15 cellular contexts compared by ENCODE assay signal in genomic region chr11:74069146-74070046, GRCh38.
A peak's percentile ranks its signal among the peaks of the same experiment; 100 is the strongest.
DNase-seq lines count a peak whose midpoint lies in the region; ATAC-seq and TF ChIP-seq lines count a peak whose summit lies in the region.
"Had no signal": no experiment of that assay in that cellular context is flagged by ENCODE, and none has a peak within 500 bp of the region (broad histone marks: within the 10 kb centered on the region; RNA-seq: fewer than 3 reads in every experiment).

No MANE protein-coding gene starts in this region.

- H3K27me3 Mint-ChIP-seq in MCF 10A (ENCODE audit: insufficient read depth, unreplicated experiment), result no peaks in the 10 kb centered on the region
- H3K27me3 Mint-ChIP-seq in activated naive CD8-positive, alpha-beta T cell treated with anti-CD3 and anti-CD28 coated beads, Interleukin-2, amount 50 U/mL, for 24 hours, result no peaks in the 10 kb centered on the region
- no peaks in the 10 kb centered on the region for H3K27me3 Mint-ChIP-seq in activated T-cell treated with anti-CD3 and anti-CD28 coated beads, Interleukin-2, amount 50 U/mL, for 72 hours (ENCODE audit: low read depth)
- H3K27me3 Mint-ChIP-seq: activated B cell treated with CpG ODN at 0.5 μM for 24 hours had no signal

- no peaks in the 10 kb centered on the region for H4K20me1 ChIP-seq in SK-N-SH (ENCODE audit: insufficient read depth)

- CTCF ChIA-PET in MCF 10A (lab: Yijun Ruan, JAX) (interaction anchor here (0.8 kb wide), 1 partner anchor 17 kb away, joined by 3 read pairs; no protein-coding TSS in a partner anchor), SK-N-SH (lab: Yijun Ruan, JAX) (interaction anchor here (1.2 to 1.4 kb wide), 4 partner anchors 13 to 106 kb away, joined by 3 to 5 read pairs (median 3); no protein-coding TSS in a partner anchor)

- no TSS peak for BruUV-seq in MCF 10A (replicated peaks; lab: Mats Ljungman, UMichigan)

- peaks cover 28% of the 10 kb centered on the region for H3F3A ChIP-seq in SK-N-SH (replicated peaks; ENCODE audit: insufficient read depth)

- peaks cover 5% of the 10 kb centered on the region for H3K4me1 Mint-ChIP-seq in MCF 10A (ENCODE audit: insufficient read depth, unreplicated experiment)
- peaks cover 2% of the 10 kb centered on the region for H3K4me1 Mint-ChIP-seq in activated naive CD8-positive, alpha-beta T cell treated with anti-CD3 and anti-CD28 coated beads, Interleukin-2, amount 50 U/mL, for 24 hours
- no peaks in the 10 kb centered on the region for H3K4me1 Mint-ChIP-seq in activated T-cell treated with anti-CD3 and anti-CD28 coated beads, Interleukin-2, amount 50 U/mL, for 72 hours (ENCODE audit: low read depth)

- peaks cover 0 to 15% of the 10 kb centered on the region in 2 experiments; a peak in 3 of 4 replicates for H3K4me1 ChIP-seq in SK-N-SH (ENCODE audit: control insufficient read depth in 1 of 2, insufficient read depth in 2 of 2, low read depth in 1 of 2, low read length in 1 of 2)
- H3K4me1 ChIP-seq: HAP-1, tibial artery had no signal

- TF ChIP-seq EP300 in SK-N-SH (IDR thresholded peaks at IDR 0.05; ENCODE audit: borderline replicate concordance in 1 of 2, low read depth in 1 of 2, low read length in 1 of 2), result peak in 1 of 2 experiments; percentile 47; a peak in 1 of 4 replicates

- H3K79me2 ChIP-seq in SK-N-SH (ENCODE audit: insufficient read depth), result peaks cover 7% of the 10 kb centered on the region

- peak overlapping the region; percentile 36 to 43; a peak in 3 of 4 replicates for H3K27ac ChIP-seq in SK-N-SH (ENCODE audit: low read depth in 2 of 2, low read length in 1 of 2)
- H3K27ac ChIP-seq: SK-N-MC, tibial artery had no signal

- H3K4me2 ChIP-seq in SK-N-SH, result no peak overlapping the region

- TF ChIP-seq CTCF in MCF 10A (IDR thresholded peaks at IDR 0.05; ENCODE audit: unreplicated experiment) (no peak), SK-N-SH (IDR thresholded peaks at IDR 0.05) (no peak)

- H2AFZ ChIP-seq in SK-N-SH (ENCODE audit: low read depth), result no peak overlapping the region

- H3K36me3 Mint-ChIP-seq in MCF 10A (ENCODE audit: insufficient read depth, unreplicated experiment), result peaks cover 39% of the 10 kb centered on the region
- H3K36me3 Mint-ChIP-seq in activated naive CD8-positive, alpha-beta T cell treated with anti-CD3 and anti-CD28 coated beads, Interleukin-2, amount 50 U/mL, for 24 hours (ENCODE audit: low read depth), result peaks cover 36% of the 10 kb centered on the region
- peaks cover 7 to 19% of the 10 kb centered on the region in 2 donors for H3K36me3 Mint-ChIP-seq in activated T-cell treated with anti-CD3 and anti-CD28 coated beads, Interleukin-2, amount 50 U/mL, for 72 hours (ENCODE audit: insufficient read depth in 2 of 2)

- intact Hi-C loops in MCF 10A (cut with micrococcal nuclease) (no loop called here), left colon (cut with DNase I, micrococcal nuclease) (no loop called here)

- peaks cover 14 to 40% of the 10 kb centered on the region in 2 experiments for H3K36me3 ChIP-seq in SK-N-SH (replicated peaks in 1 of 2; ENCODE audit: control insufficient read depth in 1 of 2, insufficient read depth in 2 of 2, low read length in 1 of 2)
- H3K36me3 ChIP-seq: HAP-1 had no signal

- no peaks in the 10 kb centered on the region for H3K27me3 ChIP-seq in SK-N-SH (ENCODE audit: insufficient read depth)
- H3K27me3 ChIP-seq: tibial artery had no signal

- in situ Hi-C loops in T47D (cut with HindIII; ENCODE audit: low pct_unique_long_range_greater_than_20kb, low sequenced_read_pairs), result no loop called here

- no peaks in the 10 kb centered on the region for H3K9me3 Mint-ChIP-seq in MCF 10A (ENCODE audit: unreplicated experiment)
- H3K9me3 Mint-ChIP-seq in activated naive CD8-positive, alpha-beta T cell treated with anti-CD3 and anti-CD28 coated beads, Interleukin-2, amount 50 U/mL, for 24 hours, result no peaks in the 10 kb centered on the region
- no peaks in the 10 kb centered on the region for H3K9me3 Mint-ChIP-seq in activated T-cell treated with anti-CD3 and anti-CD28 coated beads, Interleukin-2, amount 50 U/mL, for 72 hours
- H3K9me3 Mint-ChIP-seq: activated B cell treated with CpG ODN at 0.5 μM for 24 hours had no signal

- TF ChIP-seq RAD21 in SK-N-SH (IDR thresholded peaks at IDR 0.05; ENCODE audit: low read length), result no peak

- no peak overlapping the region for H3K4me3 Mint-ChIP-seq in MCF 10A (ENCODE audit: unreplicated experiment)
- no peak overlapping the region for H3K4me3 Mint-ChIP-seq in activated naive CD8-positive, alpha-beta T cell treated with anti-CD3 and anti-CD28 coated beads, Interleukin-2, amount 50 U/mL, for 24 hours
- H3K4me3 Mint-ChIP-seq in activated T-cell treated with anti-CD3 and anti-CD28 coated beads, Interleukin-2, amount 50 U/mL, for 72 hours, result no peak overlapping the region
- H3K4me3 Mint-ChIP-seq: activated B cell treated with CpG ODN at 0.5 μM for 24 hours had no signal

- 48% methylated on average over 6 of the region's 6 CpGs for WGBS in SK-N-SH (ENCODE audit: low lambda C conversion rate)

- POLR2A ChIA-PET in MCF 10A (lab: Yijun Ruan, JAX), result interaction anchor here (0.6 to 1.0 kb wide), 2 partner anchors 90 to 102 kb away, joined by 3 read pairs; partner anchors contain the start of gene PPME1
- POLR2A ChIA-PET in SK-N-SH (lab: Yijun Ruan, JAX), result no interaction called here

- no peak overlapping the region for H3K4me3 ChIP-seq in SK-N-SH (ENCODE audit: low read depth in 2 of 2, low read length in 1 of 2)
- H3K4me3 ChIP-seq: HAP-1, SK-N-MC, tibial artery had no signal

- H3K9me3 ChIP-seq in SK-N-SH, result no peaks in the 10 kb centered on the region
- H3K9me3 ChIP-seq: HAP-1, tibial artery had no signal

- no peak overlapping the region for H3K27ac Mint-ChIP-seq in MCF 10A (ENCODE audit: low read depth, unreplicated experiment)
- no peak overlapping the region for H3K27ac Mint-ChIP-seq in activated naive CD8-positive, alpha-beta T cell treated with anti-CD3 and anti-CD28 coated beads, Interleukin-2, amount 50 U/mL, for 24 hours
- no peak overlapping the region for H3K27ac Mint-ChIP-seq in activated T-cell treated with anti-CD3 and anti-CD28 coated beads, Interleukin-2, amount 50 U/mL, for 72 hours
- H3K27ac Mint-ChIP-seq: activated B cell treated with CpG ODN at 0.5 μM for 24 hours had no signal

- DNase-seq in T47D (ENCODE audit: low read depth in 1 of 2, low spot score in 1 of 2) (peak; percentile 26 to 94), MCF 10A (ENCODE audit: unreplicated experiment) (no peak), SK-N-SH (no peak), left colon (no peak)
- DNase-seq in activated naive CD8-positive, alpha-beta T cell treated with anti-CD3 and anti-CD28 coated beads, Interleukin-2, amount 50 U/mL, for 24 hours, result no peak
- DNase-seq in activated T-cell treated with anti-CD3 and anti-CD28 coated beads, Interleukin-2, amount 50 U/mL, for 72 hours, result no peak
- DNase-seq: activated B cell treated with CpG ODN at 0.5 μM for 24 hours, anterior cingulate cortex, NCI-H1436, small intestine, tibial artery had no signal

- no peaks in the 10 kb centered on the region for H3K9me2 ChIP-seq in SK-N-SH

- ATAC-seq in left colon (peak; percentile 33), GM19351 (IDR thresholded peaks at IDR 0.05; ENCODE audit: unreplicated experiment) (no peak), HG02623 (IDR thresholded peaks at IDR 0.05; ENCODE audit: unreplicated experiment) (no peak)
- ATAC-seq in activated naive CD8-positive, alpha-beta T cell treated with anti-CD3 and anti-CD28 coated beads, Interleukin-2, amount 50 U/mL, for 24 hours, result no peak
- ATAC-seq in activated T-cell treated with anti-CD3 and anti-CD28 coated beads, Interleukin-2, amount 50 U/mL, for 72 hours (replicated peaks in 1 of 2), result no peak

- no peak overlapping the region for H3K9ac ChIP-seq in SK-N-SH

TF ChIP-seq in SK-N-SH, 30 proteins besides CTCF, POLR2A, EP300 and RAD21 (continues in another document):
- TF ChIP-seq, protein P1, sequence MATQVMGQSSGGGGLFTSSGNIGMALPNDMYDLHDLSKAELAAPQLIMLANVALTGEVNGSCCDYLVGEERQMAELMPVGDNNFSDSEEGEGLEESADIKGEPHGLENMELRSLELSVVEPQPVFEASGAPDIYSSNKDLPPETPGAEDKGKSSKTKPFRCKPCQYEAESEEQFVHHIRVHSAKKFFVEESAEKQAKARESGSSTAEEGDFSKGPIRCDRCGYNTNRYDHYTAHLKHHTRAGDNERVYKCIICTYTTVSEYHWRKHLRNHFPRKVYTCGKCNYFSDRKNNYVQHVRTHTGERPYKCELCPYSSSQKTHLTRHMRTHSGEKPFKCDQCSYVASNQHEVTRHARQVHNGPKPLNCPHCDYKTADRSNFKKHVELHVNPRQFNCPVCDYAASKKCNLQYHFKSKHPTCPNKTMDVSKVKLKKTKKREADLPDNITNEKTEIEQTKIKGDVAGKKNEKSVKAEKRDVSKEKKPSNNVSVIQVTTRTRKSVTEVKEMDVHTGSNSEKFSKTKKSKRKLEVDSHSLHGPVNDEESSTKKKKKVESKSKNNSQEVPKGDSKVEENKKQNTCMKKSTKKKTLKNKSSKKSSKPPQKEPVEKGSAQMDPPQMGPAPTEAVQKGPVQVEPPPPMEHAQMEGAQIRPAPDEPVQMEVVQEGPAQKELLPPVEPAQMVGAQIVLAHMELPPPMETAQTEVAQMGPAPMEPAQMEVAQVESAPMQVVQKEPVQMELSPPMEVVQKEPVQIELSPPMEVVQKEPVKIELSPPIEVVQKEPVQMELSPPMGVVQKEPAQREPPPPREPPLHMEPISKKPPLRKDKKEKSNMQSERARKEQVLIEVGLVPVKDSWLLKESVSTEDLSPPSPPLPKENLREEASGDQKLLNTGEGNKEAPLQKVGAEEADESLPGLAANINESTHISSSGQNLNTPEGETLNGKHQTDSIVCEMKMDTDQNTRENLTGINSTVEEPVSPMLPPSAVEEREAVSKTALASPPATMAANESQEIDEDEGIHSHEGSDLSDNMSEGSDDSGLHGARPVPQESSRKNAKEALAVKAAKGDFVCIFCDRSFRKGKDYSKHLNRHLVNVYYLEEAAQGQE (IDR thresholded peaks at IDR 0.05; ENCODE audit: low read depth, low read length), result no peak
- TF ChIP-seq USF2 (IDR thresholded peaks at IDR 0.05; ENCODE audit: borderline replicate concordance, low read depth, low read length), result no peak
- TF ChIP-seq YY1 (IDR thresholded peaks at IDR 0.05; ENCODE audit: low read depth), result no peak
- no peak for TF ChIP-seq SIN3A (IDR thresholded peaks at IDR 0.05; ENCODE audit: borderline replicate concordance, low read depth, low read length)
- TF ChIP-seq GATA2 (CRISPR knock-in tag; IDR thresholded peaks at IDR 0.05), result no peak
- TF ChIP-seq RXRA (IDR thresholded peaks at IDR 0.05; ENCODE audit: borderline replicate concordance, low read depth), result 0 out of 2 replicates have a peak, but pooled peaks have one; percentile 8

Comparison
In these comparisons a context has a peak if more than half of its experiments do, and no peak if none do; other contexts are left out.
1. DNase-seq: peak in T47D (2 of 2); none in MCF 10A (single experiment), SK-N-SH (single experiment), left colon (0 of 2), activated naive CD8-positive, alpha-beta T cell treated with anti-CD3 and anti-CD28 coated beads, Interleukin-2, amount 50 U/mL, for 24 hours (single experiment) and activated T-cell treated with anti-CD3 and anti-CD28 coated beads, Interleukin-2, amount 50 U/mL, for 72 hours (0 of 2).